ENCODE assay signal across 8 cellular contexts in the genomic region with DNA sequence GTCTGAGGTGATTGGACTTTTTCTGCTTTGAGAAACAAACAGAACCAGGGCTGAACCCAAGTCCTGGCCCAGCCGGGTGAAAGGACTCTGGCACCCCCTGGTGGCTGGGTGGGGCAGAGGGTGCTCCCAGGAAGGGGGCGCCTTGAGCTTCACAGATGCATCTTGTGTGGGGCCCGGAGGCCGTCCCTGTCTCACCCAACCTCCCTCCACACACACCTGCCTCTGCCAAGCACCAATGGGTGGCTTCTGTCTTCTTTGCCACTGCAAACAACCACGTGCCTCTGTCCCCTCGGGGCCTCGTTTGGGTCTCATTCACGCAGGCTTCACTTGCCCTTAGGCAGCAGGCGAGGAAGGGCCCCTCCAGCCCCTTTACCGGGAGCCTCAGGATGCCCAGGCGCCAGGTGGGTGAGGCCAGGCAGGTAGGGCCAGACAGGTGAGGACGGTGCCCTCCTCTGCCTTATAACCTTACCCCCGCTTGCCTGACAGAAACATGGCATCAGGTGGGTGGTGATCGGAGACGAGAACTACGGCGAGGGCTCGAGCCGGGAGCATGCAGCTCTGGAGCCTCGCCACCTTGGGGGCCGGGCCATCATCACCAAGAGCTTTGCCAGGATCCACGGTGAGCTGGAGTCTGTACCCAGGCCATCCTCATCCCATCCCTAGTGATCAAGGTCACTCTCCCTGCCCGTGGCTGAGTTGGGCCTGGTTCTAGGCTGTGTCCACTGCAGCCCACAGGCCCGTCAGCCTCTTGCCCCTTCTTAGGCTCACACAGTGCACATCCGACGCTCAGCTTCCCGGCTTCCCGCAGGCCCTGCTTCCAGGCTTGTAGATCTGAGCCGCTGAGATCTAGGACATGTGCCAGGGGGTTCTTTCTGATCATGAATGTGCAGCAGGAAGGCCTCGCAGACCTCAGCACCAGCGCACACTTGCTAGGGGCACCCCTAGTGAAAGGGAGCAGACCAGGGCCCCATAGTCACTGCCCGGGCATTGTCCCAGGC. TPM values are rescaled to one million over a fixed set of nuclear protein-coding genes. Genes with fewer than 3 reads are reported as not detected.
A peak's percentile ranks its signal among the peaks of the same experiment; 100 is the strongest.
DNase-seq lines count a peak whose midpoint lies in the region; ATAC-seq and TF ChIP-seq lines count a peak whose summit lies in the region.

No MANE protein-coding gene starts in this region.

- in situ Hi-C loops in ACHN (cut with HindIII; ENCODE audit: low pct_ligation_motif_present, low pct_unique_long_range_greater_than_20kb, low sequenced_read_pairs): no loop called here

- no peaks in the 10 kb centered on the region for H3K9me3 Mint-ChIP-seq in progenitor cell of endocrine pancreas (ENCODE audit: low read depth)

- H3K36me3 Mint-ChIP-seq in progenitor cell of endocrine pancreas (ENCODE audit: insufficient read depth): peaks cover 8% of the 10 kb centered on the region

- peak; percentile 56 for DNase-seq in OCI-M1 (lab: John Stamatoyannopoulos, UW)
- peak; percentile 55 for DNase-seq in activated T-helper 1 cell treated with Interleukin-2 at 50 U/mL for 16 hours (ENCODE audit: low read depth)
- DNase-seq in fibroblast of the aortic adventitia (ENCODE audit: low read depth): peak; percentile 33
- no peak for DNase-seq in progenitor cell of endocrine pancreas (ENCODE audit: low spot score, unreplicated experiment)
- DNase-seq in ACHN: no peak

- H3K4me1 Mint-ChIP-seq in progenitor cell of endocrine pancreas (ENCODE audit: low read depth): no peaks in the 10 kb centered on the region

- WGBS in urinary bladder: 75% methylated on average over 32 of the region's 32 CpGs

- peak overlapping the region; percentile 88 for H3K27ac Mint-ChIP-seq in progenitor cell of endocrine pancreas

- H3K4me3 ChIP-seq in fibroblast of the aortic adventitia (ENCODE audit: low read depth, low read length) (no peak overlapping the region), urinary bladder (ENCODE audit: low read depth, low read length) (no peak overlapping the region)

- peaks cover 4% of the 10 kb centered on the region for H3K36me3 ChIP-seq in urinary bladder (ENCODE audit: insufficient read depth)

- H3K27me3 Mint-ChIP-seq in progenitor cell of endocrine pancreas: no peaks in the 10 kb centered on the region

- no peaks in the 10 kb centered on the region for H3K4me1 ChIP-seq in urinary bladder (ENCODE audit: insufficient read depth)

- TF ChIP-seq CTCF in GM12872 (IDR thresholded peaks at IDR 0.05; ENCODE audit: insufficient read depth, low read depth, low read length) (peak; percentile 95), fibroblast of the aortic adventitia (IDR thresholded peaks at IDR 0.05; ENCODE audit: insufficient read depth, low read length) (peak; percentile 88), progenitor cell of endocrine pancreas (IDR thresholded peaks at IDR 0.05; ENCODE audit: unreplicated experiment) (peak; percentile 72)

- peak overlapping the region; percentile 31 for H3K27ac ChIP-seq in urinary bladder (ENCODE audit: low read depth)

- no peak overlapping the region for H3K4me3 Mint-ChIP-seq in progenitor cell of endocrine pancreas (ENCODE audit: low read depth)

- no peak for ATAC-seq in HG03135 (IDR thresholded peaks at IDR 0.05; ENCODE audit: unreplicated experiment)

RNA-seq across cellular contexts. Expression of a gene that starts 17.2 kb away (rescaled TPM):
- total RNA-seq in fibroblast of the aortic adventitia (ENCODE audit: low replicate concordance) (18.7 and 27.7 TPM in 2 replicates), progenitor cell of endocrine pancreas (43.5 and 44.1 TPM in 2 replicates), urinary bladder (12.8 TPM)
- polyA plus RNA-seq in urinary bladder: 25.1 TPM

RNA-seq across cellular contexts. Expression of a gene that starts 33.7 kb away (rescaled TPM):
- total RNA-seq in fibroblast of the aortic adventitia (ENCODE audit: low replicate concordance): 3.3 and 3.8 TPM in 2 replicates
- 1.7 TPM in 2 replicates for total RNA-seq in progenitor cell of endocrine pancreas
- total RNA-seq in urinary bladder: 1.1 TPM
- polyA plus RNA-seq in urinary bladder: 15.1 TPM

RNA-seq across cellular contexts. Expression of a gene that starts 58.2 kb away (rescaled TPM):
- total RNA-seq in fibroblast of the aortic adventitia (ENCODE audit: low replicate concordance) (42.2 and 45.9 TPM in 2 replicates), progenitor cell of endocrine pancreas (67.4 and 69.7 TPM in 2 replicates), urinary bladder (41.8 TPM)
- polyA plus RNA-seq in urinary bladder: 84.6 TPM

RNA-seq across cellular contexts. Expression of a gene that starts 58.6 kb away (rescaled TPM):
- 34.6 and 35.7 TPM in 2 replicates for total RNA-seq in fibroblast of the aortic adventitia (ENCODE audit: low replicate concordance)
- total RNA-seq in progenitor cell of endocrine pancreas: 44.3 and 52.9 TPM in 2 replicates
- 37.3 TPM for total RNA-seq in urinary bladder
- 38.1 TPM for polyA plus RNA-seq in urinary bladder

Comparison
In these comparisons a context has a peak if more than half of its experiments do, and no peak if none do; other contexts are left out.
1. DNase-seq: peak in OCI-M1 (single experiment), activated T-helper 1 cell treated with Interleukin-2 at 50 U/mL for 16 hours (single experiment) and fibroblast of the aortic adventitia (single experiment); none in progenitor cell of endocrine pancreas (single experiment) and ACHN (single experiment).
2. Peak in every context shown above with its lines, with median percentiles within 50 percentile points of each other: CTCF ChIP-seq.